Comparison of ENCODE assay signal across 18 cellular contexts in genomic region chr1:228765543-228765942, GRCh38. TPM values are rescaled to one million over a fixed set of nuclear protein-coding genes. Genes with fewer than 3 reads are reported as not detected.
DNase-seq lines count a peak whose midpoint lies in the region; ATAC-seq and TF ChIP-seq lines count a peak whose summit lies in the region.
"Had no signal": no experiment of that assay in that cellular context is flagged by ENCODE, and none has a peak within 500 bp of the region (broad histone marks: within the 10 kb centered on the region; RNA-seq: fewer than 3 reads in every experiment).

No MANE protein-coding gene starts in this region.

- no peak overlapping the region for H3K4ac ChIP-seq in trophoblast cell (ENCODE audit: low read depth, low read length)

- DNase-seq in activated CD4-positive, alpha-beta T cell treated with anti-CD3 and anti-CD28 coated beads for 48 hours, result peak; percentile 18
- DNase-seq in activated CD4-positive, alpha-beta T cell treated with anti-CD3 and anti-CD28 coated beads for 4 hours, result no peak
- DNase-seq in MM.1S (peak; percentile 71), trophoblast cell (no peak), NCI-H226 (no peak), SHP77 (lab: John Stamatoyannopoulos, UW) (no peak)
- DNase-seq in activated T-helper 1 cell treated with anti-CD3 and anti-CD28 coated beads, Interleukin-12 subunit alpha, Interleukin-12 subunit beta, Interleukin-2, Interleukin-4 antibody, amounts not matched to agents 30 ng/mL and 10 ng/mL and 1 ng/mL, durations not matched to agents 14 hours and 24 hours and 36 hours (ENCODE audit: low spot score), result peak; percentile 9
- DNase-seq: DMS 273 treated with DMSO at 0.1 percent for 48 hours, H9, lower lobe of right lung, NCI-H1694, NCI-H748 treated with DMSO at 0.1 percent for 48 hours, SHP77 treated with DMSO at 0.1 percent for 48 hours, sigmoid colon, substantia nigra had no signal

- ATAC-seq in HG02870 (IDR thresholded peaks at IDR 0.05; ENCODE audit: unreplicated experiment), result no peak
- ATAC-seq: K562 had no signal

- H2AK5ac ChIP-seq in trophoblast cell (ENCODE audit: low read length), result no peak overlapping the region

- H3K4me1 ChIP-seq in MM.1S (ENCODE audit: low read length), result peaks cover 5% of the 10 kb centered on the region
- peaks cover 0 to 2% of the 10 kb centered on the region in 2 experiments for H3K4me1 ChIP-seq in trophoblast cell (ENCODE audit: control insufficient read depth in 1 of 2, insufficient read depth in 2 of 2, low read length in 2 of 2)
- H3K4me1 ChIP-seq: lower lobe of right lung, sigmoid colon had no signal

- peak overlapping the region; percentile 31; the same call in 1 of the 2 replicates for H2AFZ ChIP-seq in MM.1S (ENCODE audit: low read length)
- H2AFZ ChIP-seq in trophoblast cell (ENCODE audit: insufficient read depth, low read length, poor library complexity), result no peak overlapping the region

- H3K79me1 ChIP-seq in trophoblast cell (ENCODE audit: low read length), result no peaks in the 10 kb centered on the region

- no peak overlapping the region for H2BK5ac ChIP-seq in trophoblast cell (ENCODE audit: low read depth, low read length, poor library complexity)

- no peak overlapping the region for H4K91ac ChIP-seq in trophoblast cell (ENCODE audit: low read depth, low read length)

- H3K27me3 Mint-ChIP-seq in activated T-helper 1 cell treated with anti-CD3 and anti-CD28 coated beads, Interleukin-12 subunit alpha, Interleukin-12 subunit beta, Interleukin-2, Interleukin-4 antibody, amounts not matched to agents 30 ng/mL and 10 ng/mL and 1 ng/mL, durations not matched to agents 14 hours and 24 hours and 36 hours (ENCODE audit: insufficient read depth), result no peaks in the 10 kb centered on the region

- no peak for TF ChIP-seq CTCF in MM.1S (IDR thresholded peaks at IDR 0.05; ENCODE audit: low read length)

- H3K9ac ChIP-seq in MM.1S (ENCODE audit: low read length), result no peak overlapping the region
- no peak overlapping the region for H3K9ac ChIP-seq in trophoblast cell (ENCODE audit: low read length)

- H3F3A ChIP-seq in MM.1S (ENCODE audit: insufficient read depth, low read length), result no peaks in the 10 kb centered on the region; the same call in 1 of the 2 replicates

- no peak overlapping the region for H3K23ac ChIP-seq in trophoblast cell (ENCODE audit: low read length)

- no CpG with 5 or more reads among the region's 7 CpGs for WGBS in trophoblast cell (ENCODE audit: extremely low coverage, insufficient coverage, insufficient read length)

- peak overlapping the region; percentile 34; the same call in 1 of the 2 replicates for H3K27ac ChIP-seq in MM.1S (ENCODE audit: low read length)
- no peak overlapping the region for H3K27ac ChIP-seq in trophoblast cell (ENCODE audit: low read depth, low read length)
- H3K27ac ChIP-seq: lower lobe of right lung, sigmoid colon had no signal

- H4K20me1 ChIP-seq in MM.1S (ENCODE audit: insufficient read depth, low read length), result no peaks in the 10 kb centered on the region

- H4K8ac ChIP-seq in trophoblast cell (ENCODE audit: low read depth, low read length), result no peak overlapping the region

- H3K36me3 Mint-ChIP-seq in activated T-helper 1 cell treated with anti-CD3 and anti-CD28 coated beads, Interleukin-12 subunit alpha, Interleukin-12 subunit beta, Interleukin-2, Interleukin-4 antibody, amounts not matched to agents 30 ng/mL and 10 ng/mL and 1 ng/mL, durations not matched to agents 14 hours and 24 hours and 36 hours (ENCODE audit: low read depth), result no peaks in the 10 kb centered on the region

- H2BK12ac ChIP-seq in trophoblast cell (ENCODE audit: low read length), result peak overlapping the region; percentile 6

- no peak overlapping the region for H3K18ac ChIP-seq in trophoblast cell (ENCODE audit: low read length)

- H4K12ac ChIP-seq in trophoblast cell (ENCODE audit: low read depth, low read length), result no peak overlapping the region

- no peak overlapping the region; the same call in 1 of the 2 replicates for H3K4me2 ChIP-seq in MM.1S (ENCODE audit: low read depth, low read length)
- H3K4me2 ChIP-seq in trophoblast cell (ENCODE audit: low read length), result no peak overlapping the region

- intact Hi-C loops in activated T-helper 1 cell treated with anti-CD3 and anti-CD28 coated beads, Interleukin-12 subunit alpha, Interleukin-12 subunit beta, Interleukin-2, Interleukin-4 antibody, amounts not matched to agents 30 ng/mL and 10 ng/mL and 1 ng/mL, durations not matched to agents 14 hours and 24 hours and 36 hours (cut with micrococcal nuclease), result no loop called here

- H3K36me3 ChIP-seq in MM.1S (replicated peaks; ENCODE audit: insufficient read depth, low read length), result no peaks in the 10 kb centered on the region
- no peaks in the 10 kb centered on the region for H3K36me3 ChIP-seq in trophoblast cell (ENCODE audit: control insufficient read depth in 1 of 2, insufficient read depth in 2 of 2, low read length in 2 of 2)
- H3K36me3 ChIP-seq: lower lobe of right lung, sigmoid colon had no signal

- no peaks in the 10 kb centered on the region for H3K9me2 ChIP-seq in MM.1S (replicated peaks; ENCODE audit: insufficient read depth, low read length)

- H3K79me2 ChIP-seq in MM.1S (ENCODE audit: low read length) (no peaks in the 10 kb centered on the region), trophoblast cell (ENCODE audit: control insufficient read depth, insufficient read depth, low read length, poor library complexity) (no peaks in the 10 kb centered on the region)

- H3K9me3 ChIP-seq in MM.1S (replicated peaks; ENCODE audit: insufficient read depth, low read length) (no peaks in the 10 kb centered on the region), trophoblast cell (ENCODE audit: insufficient read depth, low read depth, low read length) (no peaks in the 10 kb centered on the region)
- H3K9me3 ChIP-seq: lower lobe of right lung, sigmoid colon had no signal

- no peak overlapping the region for H3K4me3 Mint-ChIP-seq in activated T-helper 1 cell treated with anti-CD3 and anti-CD28 coated beads, Interleukin-12 subunit alpha, Interleukin-12 subunit beta, Interleukin-2, Interleukin-4 antibody, amounts not matched to agents 30 ng/mL and 10 ng/mL and 1 ng/mL, durations not matched to agents 14 hours and 24 hours and 36 hours
- H3K4me3 Mint-ChIP-seq: H9, neural crest cell had no signal

- H2BK120ac ChIP-seq in trophoblast cell (ENCODE audit: insufficient read depth, low read length, poor library complexity), result no peak overlapping the region

- H3K4me3 ChIP-seq in MM.1S (ENCODE audit: low read length) (no peak overlapping the region), trophoblast cell (ENCODE audit: low read depth, low read length) (no peak overlapping the region)
- H3K4me3 ChIP-seq: K562, lower lobe of right lung, sigmoid colon had no signal

- H3K27me3 ChIP-seq in MM.1S (replicated peaks; ENCODE audit: insufficient read depth, low read length) (no peaks in the 10 kb centered on the region), trophoblast cell (ENCODE audit: insufficient read depth, low read length) (no peaks in the 10 kb centered on the region)
- H3K27me3 ChIP-seq: sigmoid colon had no signal

- H3K9me3 Mint-ChIP-seq in activated T-helper 1 cell treated with anti-CD3 and anti-CD28 coated beads, Interleukin-12 subunit alpha, Interleukin-12 subunit beta, Interleukin-2, Interleukin-4 antibody, amounts not matched to agents 30 ng/mL and 10 ng/mL and 1 ng/mL, durations not matched to agents 14 hours and 24 hours and 36 hours, result no peaks in the 10 kb centered on the region
- H3K9me3 Mint-ChIP-seq: H9, neural crest cell had no signal

- H3K4me1 Mint-ChIP-seq in activated T-helper 1 cell treated with anti-CD3 and anti-CD28 coated beads, Interleukin-12 subunit alpha, Interleukin-12 subunit beta, Interleukin-2, Interleukin-4 antibody, amounts not matched to agents 30 ng/mL and 10 ng/mL and 1 ng/mL, durations not matched to agents 14 hours and 24 hours and 36 hours (ENCODE audit: low read depth), result peaks cover 24% of the 10 kb centered on the region

- no peak overlapping the region for H3K27ac Mint-ChIP-seq in activated T-helper 1 cell treated with anti-CD3 and anti-CD28 coated beads, Interleukin-12 subunit alpha, Interleukin-12 subunit beta, Interleukin-2, Interleukin-4 antibody, amounts not matched to agents 30 ng/mL and 10 ng/mL and 1 ng/mL, durations not matched to agents 14 hours and 24 hours and 36 hours
- H3K27ac Mint-ChIP-seq: H9 had no signal

- no peak overlapping the region for H3K14ac ChIP-seq in trophoblast cell (ENCODE audit: low read length)

RNA-seq across cellular contexts. Expression of gene RHOU, which starts 30.3 kb away (rescaled TPM):
- 0.49 and 0.69 TPM in 2 replicates for total RNA-seq in activated T-helper 1 cell treated with anti-CD3 and anti-CD28 coated beads, Interleukin-12 subunit alpha, Interleukin-12 subunit beta, Interleukin-2, Interleukin-4 antibody, amounts not matched to agents 30 ng/mL and 10 ng/mL and 1 ng/mL, durations not matched to agents 14 hours and 24 hours and 36 hours
- 150 and 156 TPM in 2 replicates for polyA plus RNA-seq in trophoblast cell (2013)
- polyA plus RNA-seq: K562 had no signal

Comparison
In these comparisons a context has a peak if more than half of its experiments do, and no peak if none do; other contexts are left out.
1. DNase-seq: peak in activated CD4-positive, alpha-beta T cell treated with anti-CD3 and anti-CD28 coated beads for 48 hours (single experiment), MM.1S (single experiment) and activated T-helper 1 cell treated with anti-CD3 and anti-CD28 coated beads, Interleukin-12 subunit alpha, Interleukin-12 subunit beta, Interleukin-2, Interleukin-4 antibody, amounts not matched to agents 30 ng/mL and 10 ng/mL and 1 ng/mL, durations not matched to agents 14 hours and 24 hours and 36 hours (single experiment); none in activated CD4-positive, alpha-beta T cell treated with anti-CD3 and anti-CD28 coated beads for 4 hours (0 of 2), trophoblast cell (0 of 2), NCI-H226 (single experiment) and SHP77 (0 of 2).